ENCODE assay signal across 13 cellular contexts in genomic region chr20:51732454-51732791, GRCh38. TPM values are rescaled to one million over a fixed set of nuclear protein-coding genes. Genes with fewer than 3 reads are reported as not detected.
DNase-seq lines count a peak whose midpoint lies in the region; ATAC-seq and TF ChIP-seq lines count a peak whose summit lies in the region.
"Had no signal": no experiment of that assay in that cellular context is flagged by ENCODE, and none has a peak within 500 bp of the region (broad histone marks: within the 10 kb centered on the region; RNA-seq: fewer than 3 reads in every experiment).

No MANE protein-coding gene starts in this region.

- 67% methylated on average over 2 of the region's 2 CpGs for WGBS in esophagus squamous epithelium, 2 donors
- 25 to 61% methylated on average over 2 of the region's 2 CpGs for WGBS in aorta, 2 donors

- peak overlapping the region in 3 of 4 donors; percentile 73 to 78 (median 78) for H3K27ac ChIP-seq in esophagus squamous epithelium
- H3K27ac ChIP-seq in aorta (ENCODE audit: low read depth in 1 of 2, low read length in 2 of 2), result no peak overlapping the region

- no peak for DNase-seq in stimulated activated naive CD8-positive, alpha-beta T cell treated with anti-CD3 and anti-CD28 coated beads, Interleukin-15, Interleukin-2, amounts not matched to agents 100 U/mL and 50 U/mL, for 24 hours
- DNase-seq in esophagus squamous epithelium (lab: John Stamatoyannopoulos, UW) (no peak), neural crest cell (ENCODE audit: low read depth, low spot score) (no peak), aorta (no peak), inferior parietal cortex (ENCODE audit: extremely low spot score) (no peak), D341Med (ENCODE audit: low spot score) (no peak)
- no peak for DNase-seq in activated effector memory CD4-positive, alpha-beta T cell treated with Interleukin-2 at 50 U/mL for 16 hours
- DNase-seq: CD4-positive, alpha-beta T cell; effector CD8-positive, alpha-beta T cell; NCI-H146; stimulated activated CD4-positive, alpha-beta T cell treated with anti-CD3 and anti-CD28 coated beads, Interleukin-2, amount 100 ng/mL, for 48 hours had no signal

- intact Hi-C loops in esophagus squamous epithelium (cut with DNase I), result no loop called here
- intact Hi-C loops in aorta (cut with DNase I), result no loop called here

- TF ChIP-seq POLR2A in esophagus squamous epithelium (IDR thresholded peaks at IDR 0.05), result no peak

- TF ChIP-seq CTCF in esophagus squamous epithelium (IDR thresholded peaks at IDR 0.05) (no peak), neural crest cell (conservative IDR thresholded peaks at IDR 0.05) (no peak)

- no peaks in the 10 kb centered on the region for H3K27me3 ChIP-seq in esophagus squamous epithelium
- no peaks in the 10 kb centered on the region for H3K27me3 ChIP-seq in aorta (ENCODE audit: control insufficient read depth in 1 of 2, insufficient read depth in 2 of 2, low read length in 1 of 2)

- H3K4me3 Mint-ChIP-seq in stimulated activated naive CD8-positive, alpha-beta T cell treated with anti-CD3 and anti-CD28 coated beads, Interleukin-15, Interleukin-2, amounts not matched to agents 100 ng/mL and 50 ng/mL, for 24 hours, result peak overlapping the region; percentile 67
- no peak overlapping the region for H3K4me3 Mint-ChIP-seq in neural crest cell
- H3K4me3 Mint-ChIP-seq: CD4-positive, alpha-beta T cell had no signal

- H3K36me3 ChIP-seq in esophagus squamous epithelium (peaks cover 0 to 8% (median 0%) of the 10 kb centered on the region in 3 donors), aorta (ENCODE audit: control insufficient read depth in 1 of 2, insufficient read depth in 2 of 2, low read length in 1 of 2) (no peaks in the 10 kb centered on the region)

- H3K27ac Mint-ChIP-seq in stimulated activated naive CD8-positive, alpha-beta T cell treated with anti-CD3 and anti-CD28 coated beads, Interleukin-15, Interleukin-2, amounts not matched to agents 100 ng/mL and 50 ng/mL, for 24 hours, result peak overlapping the region; percentile 81
- H3K27ac Mint-ChIP-seq in neural crest cell (ENCODE audit: unreplicated experiment), result peak overlapping the region; percentile 20
- H3K27ac Mint-ChIP-seq: CD4-positive, alpha-beta T cell had no signal

- H3K9me3 Mint-ChIP-seq in stimulated activated naive CD8-positive, alpha-beta T cell treated with anti-CD3 and anti-CD28 coated beads, Interleukin-15, Interleukin-2, amounts not matched to agents 100 ng/mL and 50 ng/mL, for 24 hours, result no peaks in the 10 kb centered on the region
- no peaks in the 10 kb centered on the region for H3K9me3 Mint-ChIP-seq in neural crest cell
- H3K9me3 Mint-ChIP-seq: CD4-positive, alpha-beta T cell had no signal

- H3K27me3 Mint-ChIP-seq in stimulated activated naive CD8-positive, alpha-beta T cell treated with anti-CD3 and anti-CD28 coated beads, Interleukin-15, Interleukin-2, amounts not matched to agents 100 ng/mL and 50 ng/mL, for 24 hours, result peaks cover 5% of the 10 kb centered on the region
- H3K27me3 Mint-ChIP-seq in neural crest cell (ENCODE audit: low read depth), result no peaks in the 10 kb centered on the region

- H3K4me3 ChIP-seq in esophagus squamous epithelium (peak overlapping the region in 2 of 4 donors; percentile 8 to 40), aorta (ENCODE audit: low read length in 2 of 2) (no peak overlapping the region)
- H3K4me3 ChIP-seq: lung had no signal

- ATAC-seq in stimulated activated naive CD8-positive, alpha-beta T cell treated with anti-CD3 and anti-CD28 coated beads, Interleukin-15, Interleukin-2, amounts not matched to agents 100 U/mL and 50 U/mL, for 24 hours, result no peak
- peak; percentile 21 for ATAC-seq in aorta (ENCODE audit: low FRiP score)

- H3K4me1 ChIP-seq in esophagus squamous epithelium, result peaks cover 0 to 32% (median 6%) of the 10 kb centered on the region in 3 donors
- H3K4me1 ChIP-seq in aorta (ENCODE audit: control insufficient read depth in 1 of 2, insufficient read depth in 2 of 2, low read length in 2 of 2), result no peaks in the 10 kb centered on the region

- peaks cover 9% of the 10 kb centered on the region for H3K4me1 Mint-ChIP-seq in stimulated activated naive CD8-positive, alpha-beta T cell treated with anti-CD3 and anti-CD28 coated beads, Interleukin-15, Interleukin-2, amounts not matched to agents 100 ng/mL and 50 ng/mL, for 24 hours (ENCODE audit: low read depth)
- peaks cover 17% of the 10 kb centered on the region for H3K4me1 Mint-ChIP-seq in neural crest cell

- H3K9me3 ChIP-seq in esophagus squamous epithelium (no peaks in the 10 kb centered on the region), aorta (ENCODE audit: control insufficient read depth, low read length) (no peaks in the 10 kb centered on the region)

- no peaks in the 10 kb centered on the region for H3K36me3 Mint-ChIP-seq in stimulated activated naive CD8-positive, alpha-beta T cell treated with anti-CD3 and anti-CD28 coated beads, Interleukin-15, Interleukin-2, amounts not matched to agents 100 ng/mL and 50 ng/mL, for 24 hours (ENCODE audit: low read depth)
- peaks cover 3% of the 10 kb centered on the region for H3K36me3 Mint-ChIP-seq in neural crest cell (ENCODE audit: low read depth)

RNA-seq across cellular contexts. Expression of gene ATP9A, which starts 35.8 kb away (rescaled TPM):
- total RNA-seq in esophagus squamous epithelium (10 to 100 TPM; 17.6 to 28.2 (median 19.5) TPM), neural crest cell (38.9 and 39.0 TPM in 2 replicates), aorta (10 to 100 TPM; 49.0 to 59.8 TPM)
- 10 to 100 TPM; 10.6 to 17.4 TPM for polyA plus RNA-seq in aorta

Comparison
In these comparisons a context has a peak if more than half of its experiments do, and no peak if none do; other contexts are left out.
1. H3K27ac ChIP-seq: peak in esophagus squamous epithelium (3 of 4); none in aorta (0 of 2).